Comparison of ENCODE assay signal across 8 cellular contexts in genomic region chr16:88662843-88663606, GRCh38. TPM values are rescaled to one million over a fixed set of nuclear protein-coding genes. Genes with fewer than 3 reads are reported as not detected.
DNase-seq lines count a peak whose midpoint lies in the region; ATAC-seq lines count a peak whose summit lies in the region.

MVD (minus strand) TSS chr16:88663091; CDS start chr16:88663080, 11 bp downstream.

- peaks cover 25% of the 10 kb centered on the region for H3K4me1 ChIP-seq in mononuclear cell (ENCODE audit: insufficient read depth, low read length)

- H3K9me3 ChIP-seq in mononuclear cell (ENCODE audit: low read depth, low read length) = no peaks in the 10 kb centered on the region

- peak; percentile 93 for ATAC-seq in GM21515 (IDR thresholded peaks at IDR 0.05; ENCODE audit: unreplicated experiment)

- peak; percentile 99 for DNase-seq in DMS 273 (lab: John Stamatoyannopoulos, UW; ENCODE audit: unreplicated experiment)
- peak; percentile 100 for DNase-seq in HuH-7 (ENCODE audit: low spot score)
- DNase-seq in OCI-M1 (lab: John Stamatoyannopoulos, UW) = peak; percentile 98
- DNase-seq in activated T-cell treated with anti-CD3 and anti-CD28 coated beads for 24 hours (ENCODE audit: low read depth) = peak; percentile 94
- DNase-seq in epidermal melanocyte (ENCODE audit: insufficient read length, low spot score) = peak; percentile 100
- peak; percentile 75 to 91 for DNase-seq in stimulated activated CD8-positive, alpha-beta memory T cell treated with anti-CD3 and anti-CD28 coated beads, Interleukin-4, amount 100 ng/mL, for 1 hour (ENCODE audit: low read depth in 2 of 2, low spot score in 1 of 2)

- peak within 1 kb of the TSS; percentile 75 for H3K4me3 ChIP-seq in mononuclear cell (ENCODE audit: low read length)

- no peaks in the 10 kb centered on the region for H3K27me3 ChIP-seq in mononuclear cell (ENCODE audit: insufficient read depth, low read length)

RNA-seq across cellular contexts. Expression of gene MVD, which starts in this region (rescaled TPM):
- total RNA-seq in mononuclear cell = 18.8 TPM

Comparison
In these comparisons a context has a peak if more than half of its experiments do, and no peak if none do; other contexts are left out.
1. Peak in every context shown above with its lines: DNase-seq, ATAC-seq and H3K4me3 ChIP-seq.